In the genomic region with DNA sequence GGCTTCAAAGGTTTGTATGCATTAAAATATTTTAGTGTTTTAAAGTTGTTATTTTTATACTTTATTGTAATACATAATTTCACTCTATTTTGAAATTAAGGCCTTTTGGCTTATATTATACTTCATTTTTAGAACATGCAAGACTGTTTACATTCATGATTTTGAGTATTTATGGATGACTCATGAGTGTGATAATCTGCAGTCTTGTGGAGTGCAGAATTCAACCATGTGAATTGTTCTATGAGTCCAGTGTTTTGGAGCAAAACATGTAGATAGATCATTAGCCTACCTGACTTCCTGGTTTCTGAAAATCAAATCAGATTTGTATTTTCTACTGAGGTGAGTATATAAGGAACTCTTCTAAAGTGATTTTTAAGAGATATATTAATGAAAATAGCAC, we compare ENCODE assay signal across 16 cellular contexts.
"Had no signal": no experiment of that assay in that cellular context is flagged by ENCODE, and none has a peak within 500 bp of the region (broad histone marks: within the 10 kb centered on the region; RNA-seq: fewer than 3 reads in every experiment).

No MANE protein-coding gene starts in this region.

- H3K36me3 ChIP-seq: brain microvascular endothelial cell, thyroid gland had no signal

- ATAC-seq: activated T-cell treated with anti-CD3 and anti-CD28 coated beads, Interleukin-2, amount 50 U/mL, for 72 hours; effector memory CD8-positive, alpha-beta T cell; gastroesophageal sphincter; stimulated activated memory B cell treated with anti-CD40 and anti-IgM and Interleukin-4, amounts not matched to agents 10 μg/mL and 1 μg/mL and 100 μg/mL, for 72 hours had no signal

- H3K27me3 ChIP-seq: brain microvascular endothelial cell, gastroesophageal sphincter, thyroid gland had no signal

- H3K9me3 ChIP-seq: gastroesophageal sphincter, thyroid gland had no signal

- H3K4me3 ChIP-seq: gastroesophageal sphincter, left ventricle myocardium inferior, thyroid gland had no signal

- H3K27ac ChIP-seq: brain microvascular endothelial cell, gastroesophageal sphincter, left ventricle myocardium inferior, thyroid gland had no signal

- H3K4me1 ChIP-seq: gastroesophageal sphincter, left ventricle myocardium inferior, thyroid gland had no signal

- DNase-seq: activated CD4-positive, alpha-beta T cell treated with anti-CD3 and anti-CD28 coated beads, Interleukin-2, amount 10 ng/mL, durations not matched to agents 24 days and 14 days; activated CD4-positive, CD25-positive, alpha-beta regulatory T cell; activated CD8-positive, alpha-beta memory T cell treated with anti-CD3 and anti-CD28 coated beads, Interleukin-2, amount 50 U/mL, for 48 hours; activated gamma-delta T cell treated with Interleukin-2 at 50 U/mL for 16 hours; activated T-cell treated with anti-CD3 and anti-CD28 coated beads, Interleukin-2, amount 50 U/mL, for 72 hours; brain microvascular endothelial cell; dermis blood vessel endothelial cell; effector memory CD8-positive, alpha-beta T cell; left ventricle myocardium inferior; naive B cell; retina; stimulated activated CD4-positive, alpha-beta T cell treated with anti-CD3 and anti-CD28 coated beads, Interleukin-2, amount 100 ng/mL, for 48 hours; SW 1271; thyroid gland had no signal
